In the genomic region with DNA sequence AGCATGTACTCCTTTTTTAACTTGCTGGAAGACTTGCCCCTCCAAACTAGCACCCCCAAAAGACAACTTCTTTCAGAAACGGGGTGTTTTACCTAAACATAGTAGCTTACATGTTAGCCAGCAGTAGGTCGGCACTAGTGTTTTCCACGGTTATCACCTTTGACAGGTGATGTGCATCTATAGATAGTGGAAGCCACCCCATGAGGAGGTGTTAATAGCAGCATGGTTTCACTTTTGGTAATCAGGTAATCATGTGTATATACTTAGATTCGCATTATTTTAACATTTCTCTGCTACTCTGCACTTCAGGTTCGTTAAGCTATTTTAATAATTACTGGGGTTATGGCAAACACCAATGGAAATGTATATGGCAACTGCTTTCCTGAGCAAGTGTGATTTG, we compare ENCODE assay signal across 29 cellular contexts. TPM values are rescaled to one million over a fixed set of nuclear protein-coding genes. Genes with fewer than 3 reads are reported as not detected.
DNase-seq lines count a peak whose midpoint lies in the region; ATAC-seq and TF ChIP-seq lines count a peak whose summit lies in the region.
"Had no signal": no experiment of that assay in that cellular context is flagged by ENCODE, and none has a peak within 500 bp of the region (broad histone marks: within the 10 kb centered on the region; RNA-seq: fewer than 3 reads in every experiment).

No MANE protein-coding gene starts in this region.

- H3K27me3 ChIP-seq in uterus, result no peaks in the 10 kb centered on the region
- H3K27me3 ChIP-seq: esophagus muscularis mucosa, foreskin keratinocyte, tibial artery had no signal

- no peak overlapping the region for H3K27ac ChIP-seq in uterus
- H3K27ac ChIP-seq: coronary artery, esophagus muscularis mucosa, foreskin keratinocyte, parathyroid adenoma, PC-9, tibial artery had no signal

- peak; percentile 55 for ATAC-seq in activated CD8-positive, alpha-beta T cell treated with anti-CD3 and anti-CD28 coated beads for 36 hours
- ATAC-seq in activated CD8-positive, alpha-beta T cell treated with anti-CD3 and anti-CD28 coated beads, Interleukin-2, amount 10 ng/mL, durations not matched to agents 7 days and 5 days, result no peak
- ATAC-seq in GM18868 (IDR thresholded peaks at IDR 0.05; ENCODE audit: unreplicated experiment) (peak; percentile 61), HG03175 (IDR thresholded peaks at IDR 0.05; ENCODE audit: unreplicated experiment) (peak; percentile 67)
- ATAC-seq: foreskin keratinocyte, left cardiac atrium, Right ventricle myocardium inferior, SK-N-SH treated with all-trans-retinoic acid at 6 μM for 48 hours had no signal

- H3K27ac Mint-ChIP-seq in activated CD8-positive, alpha-beta T cell treated with anti-CD3 and anti-CD28 coated beads for 36 hours, result peak overlapping the region; percentile 46
- H3K27ac Mint-ChIP-seq in activated CD8-positive, alpha-beta T cell treated with anti-CD3 and anti-CD28 coated beads, Interleukin-2, amount 10 ng/mL, durations not matched to agents 7 days and 5 days, result no peak overlapping the region
- H3K27ac Mint-ChIP-seq in glutamatergic neuron (ENCODE audit: unreplicated experiment), result peak overlapping the region; percentile 100
- no peak overlapping the region for H3K27ac Mint-ChIP-seq in activated CD4-positive, alpha-beta T cell treated with anti-CD3 and anti-CD28 coated beads, Interleukin-2, amount 10 ng/mL, durations not matched to agents 24 days and 14 days
- H3K27ac Mint-ChIP-seq: activated naive CD4-positive, alpha-beta T cell treated with anti-CD3 and anti-CD28 coated beads for 36 hours; CD4-positive, alpha-beta T cell; endodermal cell had no signal

- peaks cover 36% of the 10 kb centered on the region for H3K36me3 Mint-ChIP-seq in activated CD8-positive, alpha-beta T cell treated with anti-CD3 and anti-CD28 coated beads for 36 hours (ENCODE audit: low read depth)
- peaks cover 37% of the 10 kb centered on the region for H3K36me3 Mint-ChIP-seq in activated CD8-positive, alpha-beta T cell treated with anti-CD3 and anti-CD28 coated beads, Interleukin-2, amount 10 ng/mL, durations not matched to agents 7 days and 5 days (ENCODE audit: low read depth)
- peaks cover 13% of the 10 kb centered on the region for H3K36me3 Mint-ChIP-seq in glutamatergic neuron (ENCODE audit: unreplicated experiment)
- peaks cover 36% of the 10 kb centered on the region for H3K36me3 Mint-ChIP-seq in activated CD4-positive, alpha-beta T cell treated with anti-CD3 and anti-CD28 coated beads, Interleukin-2, amount 10 ng/mL, durations not matched to agents 24 days and 14 days (ENCODE audit: low read depth)

- intact Hi-C loops in activated CD8-positive, alpha-beta T cell treated with anti-CD3 and anti-CD28 coated beads for 36 hours (cut with micrococcal nuclease), result no loop called here
- intact Hi-C loops in activated CD4-positive, alpha-beta T cell treated with anti-CD3 and anti-CD28 coated beads, Interleukin-2, amount 10 ng/mL, durations not matched to agents 24 days and 14 days (cut with micrococcal nuclease), result no loop called here
- intact Hi-C loops in uterus (cut with DNase I; ENCODE audit: low total_unique reads), result no loop called here

- peaks cover 21% of the 10 kb centered on the region for H3K4me1 Mint-ChIP-seq in activated CD8-positive, alpha-beta T cell treated with anti-CD3 and anti-CD28 coated beads for 36 hours (ENCODE audit: low read depth)
- H3K4me1 Mint-ChIP-seq in activated CD8-positive, alpha-beta T cell treated with anti-CD3 and anti-CD28 coated beads, Interleukin-2, amount 10 ng/mL, durations not matched to agents 7 days and 5 days (ENCODE audit: low read depth), result peaks cover 6% of the 10 kb centered on the region
- H3K4me1 Mint-ChIP-seq in glutamatergic neuron (ENCODE audit: low read depth, unreplicated experiment), result peaks cover 63% of the 10 kb centered on the region
- peaks cover 3% of the 10 kb centered on the region for H3K4me1 Mint-ChIP-seq in activated CD4-positive, alpha-beta T cell treated with anti-CD3 and anti-CD28 coated beads, Interleukin-2, amount 10 ng/mL, durations not matched to agents 24 days and 14 days

- no peaks in the 10 kb centered on the region for H3K4me1 ChIP-seq in uterus
- H3K4me1 ChIP-seq: esophagus muscularis mucosa, foreskin keratinocyte, HAP-1, parathyroid adenoma, tibial artery had no signal

- no peak for TF ChIP-seq POLR2A in uterus (IDR thresholded peaks at IDR 0.05)

- H3K27me3 Mint-ChIP-seq in activated CD8-positive, alpha-beta T cell treated with anti-CD3 and anti-CD28 coated beads for 36 hours, result no peaks in the 10 kb centered on the region
- no peaks in the 10 kb centered on the region for H3K27me3 Mint-ChIP-seq in activated CD8-positive, alpha-beta T cell treated with anti-CD3 and anti-CD28 coated beads, Interleukin-2, amount 10 ng/mL, durations not matched to agents 7 days and 5 days (ENCODE audit: low read depth)
- H3K27me3 Mint-ChIP-seq in glutamatergic neuron (ENCODE audit: unreplicated experiment), result peaks cover 13% of the 10 kb centered on the region
- no peaks in the 10 kb centered on the region for H3K27me3 Mint-ChIP-seq in activated CD4-positive, alpha-beta T cell treated with anti-CD3 and anti-CD28 coated beads, Interleukin-2, amount 10 ng/mL, durations not matched to agents 24 days and 14 days
- H3K27me3 Mint-ChIP-seq: CD4-positive, alpha-beta T cell had no signal

- no peak overlapping the region for H3K4me3 ChIP-seq in uterus
- H3K4me3 ChIP-seq: coronary artery, esophagus muscularis mucosa, HAP-1, PC-9, smooth muscle cell, tibial artery had no signal

- POLR2A ChIA-PET in activated CD8-positive, alpha-beta T cell treated with anti-CD3 and anti-CD28 coated beads for 36 hours (lab: Charles Lee), result interaction anchor here (1.5 to 2.1 kb wide), 2 partner anchors 10 to 11 kb away, joined by 4 to 5 read pairs; no protein-coding TSS in a partner anchor
- POLR2A ChIA-PET in activated CD8-positive, alpha-beta T cell treated with anti-CD3 and anti-CD28 coated beads, Interleukin-2, amount 10 ng/mL, durations not matched to agents 7 days and 5 days (lab: Charles Lee), result no interaction called here

- no peak for TF ChIP-seq CTCF in activated CD8-positive, alpha-beta T cell treated with anti-CD3 and anti-CD28 coated beads for 36 hours (IDR thresholded peaks at IDR 0.05)
- TF ChIP-seq CTCF in glutamatergic neuron (IDR thresholded peaks at IDR 0.05; ENCODE audit: partially characterized antibody, unreplicated experiment), result no peak
- no peak for TF ChIP-seq CTCF in uterus (IDR thresholded peaks at IDR 0.05)

- H3K9me3 ChIP-seq in uterus, result no peaks in the 10 kb centered on the region
- H3K9me3 ChIP-seq: esophagus muscularis mucosa, HAP-1, tibial artery had no signal

- no peak overlapping the region for H3K4me3 Mint-ChIP-seq in activated CD8-positive, alpha-beta T cell treated with anti-CD3 and anti-CD28 coated beads for 36 hours
- H3K4me3 Mint-ChIP-seq in activated CD8-positive, alpha-beta T cell treated with anti-CD3 and anti-CD28 coated beads, Interleukin-2, amount 10 ng/mL, durations not matched to agents 7 days and 5 days, result no peak overlapping the region
- no peak overlapping the region for H3K4me3 Mint-ChIP-seq in glutamatergic neuron (ENCODE audit: unreplicated experiment)
- H3K4me3 Mint-ChIP-seq in activated CD4-positive, alpha-beta T cell treated with anti-CD3 and anti-CD28 coated beads, Interleukin-2, amount 10 ng/mL, durations not matched to agents 24 days and 14 days, result no peak overlapping the region
- H3K4me3 Mint-ChIP-seq: activated naive CD4-positive, alpha-beta T cell treated with anti-CD3 and anti-CD28 coated beads for 36 hours; CD4-positive, alpha-beta T cell; endodermal cell had no signal

- CTCF ChIA-PET in activated CD8-positive, alpha-beta T cell treated with anti-CD3 and anti-CD28 coated beads for 36 hours (lab: Charles Lee), result interaction anchor here (1.6 kb wide), 1 partner anchor 10 kb away, joined by 4 read pairs; no protein-coding TSS in a partner anchor
- CTCF ChIA-PET in activated CD8-positive, alpha-beta T cell treated with anti-CD3 and anti-CD28 coated beads, Interleukin-2, amount 10 ng/mL, durations not matched to agents 7 days and 5 days (lab: Charles Lee), result interaction anchor here (1.2 kb wide), 1 partner anchor 18 kb away, joined by 3 read pairs; no protein-coding TSS in a partner anchor

- H3K9me3 Mint-ChIP-seq in activated CD8-positive, alpha-beta T cell treated with anti-CD3 and anti-CD28 coated beads for 36 hours, result no peaks in the 10 kb centered on the region
- no peaks in the 10 kb centered on the region for H3K9me3 Mint-ChIP-seq in activated CD8-positive, alpha-beta T cell treated with anti-CD3 and anti-CD28 coated beads, Interleukin-2, amount 10 ng/mL, durations not matched to agents 7 days and 5 days (ENCODE audit: insufficient read depth)
- H3K9me3 Mint-ChIP-seq in glutamatergic neuron (ENCODE audit: unreplicated experiment), result peaks cover 13% of the 10 kb centered on the region
- H3K9me3 Mint-ChIP-seq in activated CD4-positive, alpha-beta T cell treated with anti-CD3 and anti-CD28 coated beads, Interleukin-2, amount 10 ng/mL, durations not matched to agents 24 days and 14 days, result no peaks in the 10 kb centered on the region
- H3K9me3 Mint-ChIP-seq: activated naive CD4-positive, alpha-beta T cell treated with anti-CD3 and anti-CD28 coated beads for 36 hours; CD4-positive, alpha-beta T cell; endodermal cell had no signal

- H3K36me3 ChIP-seq in uterus, result no peaks in the 10 kb centered on the region

- DNase-seq in activated CD8-positive, alpha-beta T cell treated with anti-CD3 and anti-CD28 coated beads for 36 hours, result no peak
- DNase-seq in activated CD8-positive, alpha-beta T cell treated with anti-CD3 and anti-CD28 coated beads, Interleukin-2, amount 10 ng/mL, durations not matched to agents 7 days and 5 days, result no peak
- no peak for DNase-seq in glutamatergic neuron
- DNase-seq in activated CD4-positive, alpha-beta T cell treated with anti-CD3 and anti-CD28 coated beads, Interleukin-2, amount 10 ng/mL, durations not matched to agents 24 days and 14 days, result no peak
- no peak for DNase-seq in uterus
- no peak for DNase-seq in HCEC 1CT
- DNase-seq: activated CD8-positive, alpha-beta memory T cell treated with anti-CD3 and anti-CD28 coated beads for 24 hours; activated naive CD4-positive, alpha-beta T cell treated with anti-CD3 and anti-CD28 coated beads for 36 hours; anterior cingulate cortex; CD4-positive, alpha-beta T cell; DMS 273 treated with DMSO at 0.1 percent for 48 hours; endodermal cell; foreskin keratinocyte; IMR-90; left cardiac atrium; mammary epithelial cell; NCI-H510A; PC-9; stimulated activated CD4-positive, alpha-beta T cell treated with anti-CD3 and anti-CD28 coated beads, Interleukin-1b, Interleukin-23, amount 100 ng/mL, for 48 hours; tibial artery had no signal

RNA-seq across cellular contexts. Expression of gene SRI, which starts 17.6 kb away (rescaled TPM):
- 100 to 1,000 TPM; 169 TPM for total RNA-seq in activated CD8-positive, alpha-beta T cell treated with anti-CD3 and anti-CD28 coated beads for 36 hours
- total RNA-seq in activated CD8-positive, alpha-beta T cell treated with anti-CD3 and anti-CD28 coated beads, Interleukin-2, amount 10 ng/mL, durations not matched to agents 7 days and 5 days, result 100 to 1,000 TPM; 110 to 117 TPM
- 179 TPM for total RNA-seq in glutamatergic neuron (ENCODE audit: unreplicated experiment)
- total RNA-seq in activated CD4-positive, alpha-beta T cell treated with anti-CD3 and anti-CD28 coated beads, Interleukin-2, amount 10 ng/mL, durations not matched to agents 24 days and 14 days, result 188 and 207 TPM in 2 replicates
- total RNA-seq in uterus, result 10 to 100 TPM; 17.9 to 78.6 (median 44.2) TPM

Comparison
In these comparisons a context has a peak if more than half of its experiments do, and no peak if none do; other contexts are left out.
1. H3K27ac Mint-ChIP-seq: peak in activated CD8-positive, alpha-beta T cell treated with anti-CD3 and anti-CD28 coated beads for 36 hours (single experiment) and glutamatergic neuron (single experiment); none in activated CD8-positive, alpha-beta T cell treated with anti-CD3 and anti-CD28 coated beads, Interleukin-2, amount 10 ng/mL, durations not matched to agents 7 days and 5 days (single experiment) and activated CD4-positive, alpha-beta T cell treated with anti-CD3 and anti-CD28 coated beads, Interleukin-2, amount 10 ng/mL, durations not matched to agents 24 days and 14 days (single experiment).